In genomic region chr2:202135111-202135874, GRCh38 we compare ENCODE assay signal across 10 cellular contexts.
A peak's percentile ranks its signal among the peaks of the same experiment; 100 is the strongest.
DNase-seq lines count a peak whose midpoint lies in the region; ATAC-seq, FAIRE-seq and TF ChIP-seq lines count a peak whose summit lies in the region.
"Had no signal": no experiment of that assay in that cellular context is flagged by ENCODE, and none has a peak within 500 bp of the region (broad histone marks: within the 10 kb centered on the region; RNA-seq: fewer than 3 reads in every experiment).

No MANE protein-coding gene starts in this region.

- no peak overlapping the region for H3K27ac ChIP-seq in pancreas

- H3K4me3 ChIP-seq in AG09309 (ENCODE audit: control insufficient read depth, low read depth, low read length) (no peak overlapping the region), pancreas (no peak overlapping the region)

- ATAC-seq in SK-N-SH treated with all-trans-retinoic acid at 6 μM for 48 hours (peak; percentile 74), pancreas (peak in 3 of 4 donors; percentile 60 to 80 (median 68)), HG02870 (IDR thresholded peaks at IDR 0.05; ENCODE audit: unreplicated experiment) (no peak), GM19467 (IDR thresholded peaks at IDR 0.05; ENCODE audit: unreplicated experiment) (no peak), GM21529 (IDR thresholded peaks at IDR 0.05; ENCODE audit: unreplicated experiment) (no peak), GM19328 (IDR thresholded peaks at IDR 0.05; ENCODE audit: unreplicated experiment) (no peak)

- no peak for TF ChIP-seq CTCF in AG09309 (IDR thresholded peaks at IDR 0.05; ENCODE audit: control insufficient read depth, insufficient read depth, low read depth, low read length, missing control alignments)
- TF ChIP-seq CTCF in pancreas (IDR thresholded peaks at IDR 0.05): no peak

- intact Hi-C loops in head of caudate nucleus (cut with DNase I): no loop called here
- intact Hi-C loops in pancreas (cut with DNase I): no loop called here

- H3K9me3 ChIP-seq in pancreas: no peaks in the 10 kb centered on the region

- no peak for FAIRE-seq in pancreas (lab: Jason Lieb, UNC)

- DNase-seq in AG09309 (ENCODE audit: low read depth) (peak; percentile 98), head of caudate nucleus (peak in 33 of 42 donors; percentile 9 to 71 (median 42)), pancreas (peak in 3 of 6 donors; percentile 29 to 35 (median 30))
- DNase-seq: activated CD4-positive, alpha-beta memory T cell treated with anti-CD3 and anti-CD28 coated beads, Interleukin-2, amount 10 ng/mL, durations not matched to agents 7 days and 5 days; NCI-H510A treated with DMSO at 0.1 percent for 48 hours had no signal

- H3K27me3 ChIP-seq in pancreas: no peaks in the 10 kb centered on the region

- H3K36me3 ChIP-seq in pancreas: no peaks in the 10 kb centered on the region

- WGBS in pancreas, 2 donors: 16 to 20% methylated on average over 4 of the region's 4 CpGs

- H3K4me1 ChIP-seq in pancreas: no peaks in the 10 kb centered on the region

TF ChIP-seq in SK-N-SH treated with all-trans-retinoic acid at 6 μM for 48 hours, 23 proteins besides CTCF, POLR2A, EP300 and RAD21:
- TF ChIP-seq ISL1 (CRISPR knock-in tag; IDR thresholded peaks at IDR 0.05) (peak; percentile 78), SNAI2 (CRISPR knock-in tag; IDR thresholded peaks at IDR 0.05) (no peak)
TF ChIP-seq in SK-N-SH treated with all-trans-retinoic acid at 6 μM for 48 hours: peak in this region for 1.

Comparison
In these comparisons a context has a peak if more than half of its experiments do, and no peak if none do; other contexts are left out.
1. ATAC-seq: peak in SK-N-SH treated with all-trans-retinoic acid at 6 μM for 48 hours (single experiment) and pancreas (3 of 4); none in HG02870 (single experiment), GM19467 (single experiment), GM21529 (single experiment) and GM19328 (single experiment).